In the genomic region with DNA sequence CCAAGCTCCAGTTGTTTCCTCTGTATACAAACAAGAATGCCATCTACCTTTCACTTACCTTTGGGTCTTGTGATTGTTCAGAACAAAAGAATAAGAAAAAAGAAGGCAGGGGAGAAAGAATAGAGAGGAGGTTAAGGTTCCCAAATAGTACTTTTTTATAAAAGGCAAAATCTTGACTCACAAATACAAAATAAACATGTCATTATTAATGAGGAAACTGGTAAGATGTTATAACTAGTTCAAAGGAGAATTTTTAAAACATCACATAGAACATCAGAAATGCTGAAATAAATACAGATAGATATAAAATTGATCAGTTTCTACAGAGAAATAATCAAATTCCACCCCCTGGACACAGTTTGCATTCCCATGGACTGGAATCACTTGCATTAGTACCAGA, we compare ENCODE assay signal across 10 cellular contexts.
"Had no signal": no experiment of that assay in that cellular context is flagged by ENCODE, and none has a peak within 500 bp of the region (broad histone marks: within the 10 kb centered on the region; RNA-seq: fewer than 3 reads in every experiment).

No MANE protein-coding gene starts in this region.

- DNase-seq: GM23248, GOT3, H7, H9, HCEC 1CT, HFFc6 had no signal

- H3K36me3 ChIP-seq: HAP-1 had no signal

- H3K27ac ChIP-seq: GM23248 had no signal

- H3K4me1 ChIP-seq: HAP-1 had no signal

- H3K4me3 ChIP-seq: GM23248, GM23338, HAP-1 had no signal

- H3K9me3 ChIP-seq: HAP-1 had no signal

- FAIRE-seq: H1, H54 had no signal
